8 cellular contexts compared by ENCODE assay signal in the genomic region with DNA sequence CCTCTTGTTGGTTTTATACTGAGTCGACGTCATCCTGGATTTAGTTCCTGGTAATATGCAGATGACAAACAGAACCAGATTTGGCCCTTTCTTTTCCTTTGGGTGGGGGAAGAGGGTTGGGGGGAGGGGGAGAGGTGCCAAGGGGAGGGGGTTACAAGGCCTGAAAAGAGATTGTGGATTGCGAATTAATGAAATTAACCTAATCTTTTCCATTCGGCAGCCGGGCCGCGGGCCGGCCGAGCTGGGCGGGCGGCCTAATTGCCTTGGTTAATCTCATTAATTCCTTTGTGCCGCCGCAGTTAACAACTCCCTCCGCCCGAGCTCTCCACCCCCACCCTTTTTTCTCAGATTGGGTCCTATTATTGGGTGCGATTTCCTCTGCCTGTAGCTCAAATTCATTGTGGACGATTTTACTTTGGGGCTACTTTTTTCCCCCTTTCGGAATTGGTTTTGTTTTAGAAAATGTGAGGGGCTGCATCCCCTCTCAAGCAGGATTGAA. TPM values are rescaled to one million over a fixed set of nuclear protein-coding genes. Genes with fewer than 3 reads are reported as not detected.
DNase-seq lines count a peak whose midpoint lies in the region; ATAC-seq, FAIRE-seq and TF ChIP-seq lines count a peak whose summit lies in the region.

No MANE protein-coding gene starts in this region.

- H3K27ac ChIP-seq in SJSA1 = peak overlapping the region; percentile 55

- no peak for FAIRE-seq in D721Med (lab: Jason Lieb, UNC)

- H3K4me3 ChIP-seq in SJSA1 = peak overlapping the region; percentile 88
- peak overlapping the region; percentile 43 for H3K4me3 ChIP-seq in fibroblast of pulmonary artery (replicated peaks; ENCODE audit: low read depth, low read length)

- no peaks in the 10 kb centered on the region for H3K27me3 ChIP-seq in SJSA1 (replicated peaks)

- peaks cover 15% of the 10 kb centered on the region for H3K4me1 ChIP-seq in SJSA1 (replicated peaks)

- no peak for TF ChIP-seq CTCF in D721Med (IDR thresholded peaks at IDR 0.05; ENCODE audit: insufficient read depth, missing control alignments)
- TF ChIP-seq CTCF in fibroblast of pulmonary artery (IDR thresholded peaks at IDR 0.05; ENCODE audit: low read length, missing control alignments) = no peak

- H3K9me3 ChIP-seq in SJSA1 (replicated peaks) = no peaks in the 10 kb centered on the region

- ATAC-seq in HG02938 (IDR thresholded peaks at IDR 0.05; ENCODE audit: unreplicated experiment) (no peak), GM19395 (IDR thresholded peaks at IDR 0.05; ENCODE audit: unreplicated experiment) (no peak), GM21423 (IDR thresholded peaks at IDR 0.05; ENCODE audit: unreplicated experiment) (no peak)

- H3K36me3 ChIP-seq in SJSA1 = peaks cover 15% of the 10 kb centered on the region

- DNase-seq in D721Med (ENCODE audit: insufficient read length, low spot score) (peak; percentile 72), SJSA1 (ENCODE audit: low read depth in 1 of 2, low spot score in 2 of 2) (peak in 1 of 2 experiments; percentile 9), fibroblast of pulmonary artery (ENCODE audit: low read depth) (peak; percentile 39), retina (peak; percentile 61), AG20443 (ENCODE audit: low spot score) (no peak)

RNA-seq across cellular contexts. Expression of a gene that starts 0.4 kb away (rescaled TPM):
- total RNA-seq in SJSA1 (2014; rRNA removed; shearing (Covaris generic)) = 2.8 and 12.1 TPM in 2 replicates
